ENCODE assay signal across 2 cellular contexts in the genomic region with DNA sequence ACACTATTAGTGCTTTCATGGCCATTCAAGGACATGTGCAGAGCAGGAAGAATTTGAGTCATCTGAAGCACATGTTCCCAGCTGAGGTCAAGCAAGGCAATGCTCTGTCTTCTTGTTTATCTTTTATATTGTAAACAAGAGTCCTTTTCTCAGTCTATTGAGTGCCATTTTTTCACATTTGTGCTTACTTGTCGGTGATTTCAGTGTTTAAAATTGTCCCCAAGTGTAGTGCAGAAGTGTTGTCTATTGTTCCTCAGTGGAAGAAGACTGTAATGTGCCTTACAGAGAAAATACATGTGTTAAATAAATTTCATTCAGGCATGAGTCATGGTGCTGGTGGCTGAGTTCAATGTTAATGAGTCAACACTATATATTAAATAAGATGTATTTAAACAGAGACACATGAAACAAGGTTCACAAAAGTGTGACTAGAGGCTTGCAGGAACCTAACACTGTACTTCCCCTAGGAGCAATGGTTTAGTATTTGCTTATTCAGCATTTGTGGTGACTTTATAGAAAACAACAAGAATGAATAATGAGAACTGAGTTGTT.
TF ChIP-seq lines count a peak whose summit lies in the region.

No MANE protein-coding gene starts in this region.

TF ChIP-seq in endothelial cell of umbilical vein, 7 proteins besides CTCF, POLR2A, EP300 and RAD21:
- TF ChIP-seq FOS (IDR thresholded peaks at IDR 0.05; ENCODE audit: borderline replicate concordance, insufficient read depth, low read length) (peak; percentile 84), JUN (IDR thresholded peaks at IDR 0.05; ENCODE audit: borderline replicate concordance, insufficient read depth, insufficient read length, low read depth) (peak; percentile 71), MYC (IDR thresholded peaks at IDR 0.05; ENCODE audit: low read depth, low read length) (no peak), POLR2AphosphoS5 (IDR thresholded peaks at IDR 0.05; ENCODE audit: insufficient read depth, low read depth, low read length) (no peak), EZH2 (IDR thresholded peaks at IDR 0.05; ENCODE audit: borderline replicate concordance, low read depth, low read length, severe bottlenecking) (no peak), GATA2 (IDR thresholded peaks at IDR 0.05; ENCODE audit: insufficient read depth, insufficient read length, low read depth, low read length) (no peak), MAX (IDR thresholded peaks at IDR 0.05; ENCODE audit: insufficient read depth, insufficient read length) (no peak)
TF ChIP-seq in endothelial cell of umbilical vein: peak in this region for 2.

TF ChIP-seq in neural cell, 6 proteins besides CTCF, POLR2A, EP300 and RAD21:
- TF ChIP-seq MXI1 (conservative IDR thresholded peaks at IDR 0.05; ENCODE audit: poor library complexity, severe bottlenecking) (no peak), SMC3 (conservative IDR thresholded peaks at IDR 0.05; ENCODE audit: poor library complexity) (no peak), EZH2 (IDR thresholded peaks at IDR 0.05; ENCODE audit: borderline replicate concordance, insufficient read depth, low read length, poor library complexity, severe bottlenecking) (no peak), POLR2AphosphoS5 (IDR thresholded peaks at IDR 0.05) (no peak), TAF1 (IDR thresholded peaks at IDR 0.05; ENCODE audit: low read depth) (no peak)
- TF ChIP-seq, protein P1, sequence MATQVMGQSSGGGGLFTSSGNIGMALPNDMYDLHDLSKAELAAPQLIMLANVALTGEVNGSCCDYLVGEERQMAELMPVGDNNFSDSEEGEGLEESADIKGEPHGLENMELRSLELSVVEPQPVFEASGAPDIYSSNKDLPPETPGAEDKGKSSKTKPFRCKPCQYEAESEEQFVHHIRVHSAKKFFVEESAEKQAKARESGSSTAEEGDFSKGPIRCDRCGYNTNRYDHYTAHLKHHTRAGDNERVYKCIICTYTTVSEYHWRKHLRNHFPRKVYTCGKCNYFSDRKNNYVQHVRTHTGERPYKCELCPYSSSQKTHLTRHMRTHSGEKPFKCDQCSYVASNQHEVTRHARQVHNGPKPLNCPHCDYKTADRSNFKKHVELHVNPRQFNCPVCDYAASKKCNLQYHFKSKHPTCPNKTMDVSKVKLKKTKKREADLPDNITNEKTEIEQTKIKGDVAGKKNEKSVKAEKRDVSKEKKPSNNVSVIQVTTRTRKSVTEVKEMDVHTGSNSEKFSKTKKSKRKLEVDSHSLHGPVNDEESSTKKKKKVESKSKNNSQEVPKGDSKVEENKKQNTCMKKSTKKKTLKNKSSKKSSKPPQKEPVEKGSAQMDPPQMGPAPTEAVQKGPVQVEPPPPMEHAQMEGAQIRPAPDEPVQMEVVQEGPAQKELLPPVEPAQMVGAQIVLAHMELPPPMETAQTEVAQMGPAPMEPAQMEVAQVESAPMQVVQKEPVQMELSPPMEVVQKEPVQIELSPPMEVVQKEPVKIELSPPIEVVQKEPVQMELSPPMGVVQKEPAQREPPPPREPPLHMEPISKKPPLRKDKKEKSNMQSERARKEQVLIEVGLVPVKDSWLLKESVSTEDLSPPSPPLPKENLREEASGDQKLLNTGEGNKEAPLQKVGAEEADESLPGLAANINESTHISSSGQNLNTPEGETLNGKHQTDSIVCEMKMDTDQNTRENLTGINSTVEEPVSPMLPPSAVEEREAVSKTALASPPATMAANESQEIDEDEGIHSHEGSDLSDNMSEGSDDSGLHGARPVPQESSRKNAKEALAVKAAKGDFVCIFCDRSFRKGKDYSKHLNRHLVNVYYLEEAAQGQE (IDR thresholded peaks at IDR 0.05; ENCODE audit: borderline replicate concordance): no peak
